In genomic region chr2:161147856-161148255, GRCh38 we compare ENCODE assay signal across 22 cellular contexts. TPM values are rescaled to one million over a fixed set of nuclear protein-coding genes. Genes with fewer than 3 reads are reported as not detected.
A peak's percentile ranks its signal among the peaks of the same experiment; 100 is the strongest.
DNase-seq lines count a peak whose midpoint lies in the region; ATAC-seq, FAIRE-seq and TF ChIP-seq lines count a peak whose summit lies in the region.
"Had no signal": no experiment of that assay in that cellular context is flagged by ENCODE, and none has a peak within 500 bp of the region (broad histone marks: within the 10 kb centered on the region; RNA-seq: fewer than 3 reads in every experiment).

No MANE protein-coding gene starts in this region.

- ATAC-seq in GM18867 (IDR thresholded peaks at IDR 0.05; ENCODE audit: unreplicated experiment) (peak; percentile 56), GM21526 (IDR thresholded peaks at IDR 0.05; ENCODE audit: low FRiP score, unreplicated experiment) (peak; percentile 64), HG03025 (IDR thresholded peaks at IDR 0.05; ENCODE audit: low FRiP score, unreplicated experiment) (peak; percentile 59), GM12878 (peak; percentile 63)
- ATAC-seq: PC-3 had no signal

- no peak overlapping the region for H2AFZ ChIP-seq in GM12878 (ENCODE audit: control insufficient read depth, low read depth, low read length)

- peaks cover 3% of the 10 kb centered on the region for H3K4me1 ChIP-seq in GM12878 (ENCODE audit: control insufficient read depth, insufficient read depth, low read length)
- H3K4me1 ChIP-seq: left ventricle myocardium inferior, thyroid gland had no signal

- no peaks in the 10 kb centered on the region for H3K27me3 ChIP-seq in GM12878 (replicated peaks in 1 of 2; ENCODE audit: control insufficient read depth in 2 of 2, insufficient read depth in 2 of 2, low read length in 1 of 2)
- H3K27me3 ChIP-seq: brain microvascular endothelial cell, thyroid gland had no signal

- no peak overlapping the region for H3K4me2 ChIP-seq in GM12878 (ENCODE audit: control insufficient read depth, insufficient read depth)

- intact Hi-C loops in GM12878 (cut with micrococcal nuclease; ENCODE audit: unreplicated experiment) = no loop called here
- intact Hi-C loops in activated CD4-positive, alpha-beta T cell treated with anti-CD3 and anti-CD28 coated beads, Interleukin-2, amount 10 ng/mL, durations not matched to agents 24 days and 14 days (cut with micrococcal nuclease) = no loop called here

- H3K9ac ChIP-seq in GM12878 (ENCODE audit: control insufficient read depth, insufficient read depth, low read length) = no peak overlapping the region

- peaks cover 6 to 8% of the 10 kb centered on the region in 2 experiments; a peak in 3 of 4 replicates for H3K36me3 ChIP-seq in GM12878 (ENCODE audit: control insufficient read depth in 2 of 2, insufficient read depth in 2 of 2, low read length in 1 of 2)
- H3K36me3 ChIP-seq: brain microvascular endothelial cell, left ventricle myocardium inferior, thyroid gland had no signal

- CTCF ChIA-PET in GM12878 (lab: Yijun Ruan, JAX) = no interaction called here

- TF ChIP-seq CTCF in GM12878 (IDR thresholded peaks at IDR 0.05 in 2 of 3, conservative IDR thresholded peaks at IDR 0.05 in 1 of 3; ENCODE audit: control insufficient read depth in 2 of 3, extremely low read depth in 1 of 3, insufficient read depth in 1 of 3, low read depth in 3 of 3, low read length in 3 of 3) = no peak

- no peak overlapping the region for H3K4me3 ChIP-seq in GM12878
- H3K4me3 ChIP-seq: left ventricle myocardium inferior, skin epidermis, thyroid gland had no signal

- H3K9me3 ChIP-seq in GM12878 (replicated peaks; ENCODE audit: control insufficient read depth, insufficient read depth, low read length) = peaks cover 37% of the 10 kb centered on the region
- H3K9me3 ChIP-seq: thyroid gland had no signal

- RAD21 ChIA-PET in GM12878 (lab: Charles Lee; ENCODE audit: unreplicated experiment) = no interaction called here

- H3K27ac Mint-ChIP-seq in activated CD4-positive, alpha-beta T cell treated with anti-CD3 and anti-CD28 coated beads, Interleukin-2, amount 10 ng/mL, durations not matched to agents 24 days and 14 days = no peak overlapping the region
- H3K27ac Mint-ChIP-seq: activated naive CD8-positive, alpha-beta T cell; activated T-cell treated with anti-CD3 and anti-CD28 coated beads, Interleukin-2, amount 50 U/mL, for 24 hours; dendritic cell treated with granulocyte-macrophage colony-stimulating factor and Interleukin-4, amounts not matched to agents 40 ng/mL and 50 ng/mL, for 4 days had no signal

- no peaks in the 10 kb centered on the region for H4K20me1 ChIP-seq in GM12878 (ENCODE audit: control insufficient read depth, insufficient read depth)

- no peak for TF ChIP-seq EP300 in GM12878 (IDR thresholded peaks at IDR 0.05; ENCODE audit: borderline replicate concordance in 1 of 2, control insufficient read depth in 1 of 2, low read depth in 2 of 2, low read length in 2 of 2)

- FAIRE-seq in GM12878 (lab: Jason Lieb, UNC) = no peak
- FAIRE-seq: frontal cortex, TTC549 had no signal

- H3K9me3 Mint-ChIP-seq in activated CD4-positive, alpha-beta T cell treated with anti-CD3 and anti-CD28 coated beads, Interleukin-2, amount 10 ng/mL, durations not matched to agents 24 days and 14 days = peaks cover 32% of the 10 kb centered on the region

- SMC1A ChIA-PET in GM12878 (lab: Charles Lee; ENCODE audit: uncharacterized antibody, unreplicated experiment) = no interaction called here

- in situ Hi-C loops in GM12878 (cut with MboI) = no loop called here

- WGBS in GM12878 (ENCODE audit: insufficient coverage, insufficient replicate concordance, low lambda C conversion rate, missing lambda C conversion rate) = 100% methylated on average over 1 of the region's 1 CpG

- no peak overlapping the region for H3K27ac ChIP-seq in GM12878 (ENCODE audit: control insufficient read depth, insufficient read depth)
- H3K27ac ChIP-seq: brain microvascular endothelial cell, left ventricle myocardium inferior, skin epidermis, thyroid gland had no signal

- no peaks in the 10 kb centered on the region for H3K27me3 Mint-ChIP-seq in activated CD4-positive, alpha-beta T cell treated with anti-CD3 and anti-CD28 coated beads, Interleukin-2, amount 10 ng/mL, durations not matched to agents 24 days and 14 days
- H3K27me3 Mint-ChIP-seq: activated naive CD8-positive, alpha-beta T cell; activated T-cell treated with anti-CD3 and anti-CD28 coated beads, Interleukin-2, amount 50 U/mL, for 24 hours; dendritic cell treated with granulocyte-macrophage colony-stimulating factor and Interleukin-4, amounts not matched to agents 40 ng/mL and 50 ng/mL, for 4 days had no signal

- no TSS peak for BruUV-seq in GM12878 (replicated peaks; lab: Mats Ljungman, UMichigan)

- POLR2A ChIA-PET in GM12878 (lab: Charles Lee) = no interaction called here

- no peak for TF ChIP-seq RAD21 in GM12878 (IDR thresholded peaks at IDR 0.05; ENCODE audit: insufficient read depth, low read depth, low read length)

- H3K36me3 Mint-ChIP-seq in activated CD4-positive, alpha-beta T cell treated with anti-CD3 and anti-CD28 coated beads, Interleukin-2, amount 10 ng/mL, durations not matched to agents 24 days and 14 days (ENCODE audit: low read depth) = peaks cover 94% of the 10 kb centered on the region

- no peak for TF ChIP-seq POLR2A in GM12878 (IDR thresholded peaks at IDR 0.05; ENCODE audit: low read depth, low read length)

- H3K4me3 Mint-ChIP-seq in activated CD4-positive, alpha-beta T cell treated with anti-CD3 and anti-CD28 coated beads, Interleukin-2, amount 10 ng/mL, durations not matched to agents 24 days and 14 days = no peak overlapping the region
- H3K4me3 Mint-ChIP-seq: activated naive CD8-positive, alpha-beta T cell; activated T-cell treated with anti-CD3 and anti-CD28 coated beads, Interleukin-2, amount 50 U/mL, for 24 hours; dendritic cell treated with granulocyte-macrophage colony-stimulating factor and Interleukin-4, amounts not matched to agents 40 ng/mL and 50 ng/mL, for 4 days had no signal

- H3K4me1 Mint-ChIP-seq in activated CD4-positive, alpha-beta T cell treated with anti-CD3 and anti-CD28 coated beads, Interleukin-2, amount 10 ng/mL, durations not matched to agents 24 days and 14 days = peaks cover 46% of the 10 kb centered on the region

- DNase-seq in GM12878 (ENCODE audit: low read depth, low spot score) (no peak), NCI-H1930 (lab: John Stamatoyannopoulos, UW) (no peak), islet precursor cell (no peak), pons (ENCODE audit: low spot score) (no peak)
- DNase-seq in activated CD4-positive, alpha-beta T cell treated with anti-CD3 and anti-CD28 coated beads, Interleukin-2, amount 10 ng/mL, durations not matched to agents 24 days and 14 days = no peak
- DNase-seq: activated T-cell treated with anti-CD3 and anti-CD28 coated beads, Interleukin-2, amount 50 U/mL, for 24 hours; brain microvascular endothelial cell; IMR-90; left ventricle myocardium inferior; MM.1S; NCI-H2081; NCI-H510A treated with DMSO at 0.1 percent for 48 hours; PC-3; thyroid gland had no signal

- H3K79me2 ChIP-seq in GM12878 (ENCODE audit: control insufficient read depth, insufficient read depth, low read length) = peaks cover 91% of the 10 kb centered on the region

TF ChIP-seq in GM12878, 131 proteins besides CTCF, POLR2A, EP300 and RAD21:
- TF ChIP-seq HDGF (IDR thresholded peaks at IDR 0.05) (no peak), SPI1 (IDR thresholded peaks at IDR 0.05; ENCODE audit: borderline replicate concordance, insufficient read depth, low read depth, low read length) (peak; percentile 52; the same call in 1 of the 2 replicates), IKZF2 (IDR thresholded peaks at IDR 0.05) (peak in 1 of 2 experiments; percentile 50; a peak in 1 of 4 replicates), BCL11A (IDR thresholded peaks at IDR 0.05; ENCODE audit: low read depth, low read length) (no peak), IKZF1 (conservative IDR thresholded peaks at IDR 0.05) (0 out of 2 replicates have a peak, but pooled peaks have one; percentile 18)

RNA-seq across cellular contexts. Expression of gene TANK, which starts 12.4 kb away (rescaled TPM):
- 423 and 495 TPM in 2 replicates for total RNA-seq in GM12878 (2013; cell fraction: nucleolus; rRNA removed)
- total RNA-seq in GM12878 (2014; rRNA removed) = 73.1 and 79.9 TPM in 2 replicates
- 107 and 110 TPM in 2 replicates for total RNA-seq in GM12878 (2014; rRNA removed; fragmentation: Illumina TruSeq; extraction: Trizol)
- 56.6 and 64.2 TPM in 2 replicates for total RNA-seq in GM12878 (2021)
- 28.9 TPM for polyA plus RNA-seq in GM12878 (2011; ENCODE audit: low read depth)
- 121 and 166 TPM in 2 replicates for polyA plus RNA-seq in GM12878 (2011; rRNA removed)
- 44.8 and 49.0 TPM in 2 replicates for polyA plus RNA-seq in GM12878 (2011; cell fraction: cytosol; rRNA removed)
- polyA plus RNA-seq in GM12878 (2011; cell fraction: nucleus; rRNA removed) = 61.7 and 70.9 TPM in 2 replicates
- polyA plus RNA-seq in GM12878 (2012) = 40.5 and 47.5 TPM in 2 replicates
- polyA plus RNA-seq in GM12878 (2014; fragmentation: Illumina TruSeq; extraction: Trizol) = 76.6 and 104 TPM in 2 replicates
- polyA plus RNA-seq in GM12878 (2014; fragmentation: Nextera tagmentation; extraction: Ambion mirVana) = 100 to 1,000 TPM; 102 to 127 TPM
- 40.1 and 48.6 TPM in 2 replicates for polyA plus RNA-seq in GM12878 (2014; rRNA removed)
- polyA plus RNA-seq in GM12878 (2016; fragmentation: Nextera tagmentation; extraction: Ambion mirVana) = 100 to 1,000 TPM; 104 TPM
- polyA minus RNA-seq in GM12878 (2011; rRNA and poly(A)+ RNA removed) = 61.1 and 79.8 TPM in 2 replicates
- 20.8 and 33.6 TPM in 2 replicates for polyA minus RNA-seq in GM12878 (2011; cell fraction: cytosol; rRNA and poly(A)+ RNA removed)
- polyA minus RNA-seq in GM12878 (2011; cell fraction: nucleus; rRNA and poly(A)+ RNA removed) = 136 and 215 TPM in 2 replicates
- total RNA-seq in activated CD4-positive, alpha-beta T cell treated with anti-CD3 and anti-CD28 coated beads, Interleukin-2, amount 10 ng/mL, durations not matched to agents 24 days and 14 days = 91.2 and 97.2 TPM in 2 replicates
